ENCODE assay signal across 1 cellular context in genomic region chr17:64134216-64134970, GRCh38.
A peak's percentile ranks its signal among the peaks of the same experiment; 100 is the strongest.
TF ChIP-seq lines count a peak whose summit lies in the region.

No MANE protein-coding gene starts in this region.

TF ChIP-seq in HepG2, 621 proteins besides CTCF, POLR2A, EP300 and RAD21 (continued from another document and continues in another):
- no peak for TF ChIP-seq PATZ1 (CRISPR knock-in tag; IDR thresholded peaks at IDR 0.05)
- no peak for TF ChIP-seq ZNF766 (CRISPR knock-in tag; IDR thresholded peaks at IDR 0.05; ENCODE audit: borderline replicate concordance)
- no peak for TF ChIP-seq LRRFIP1 (CRISPR knock-in tag; conservative IDR thresholded peaks at IDR 0.05)
- TF ChIP-seq ISL2 (CRISPR knock-in tag; IDR thresholded peaks at IDR 0.05), result no peak; the same call in 1 of the 2 replicates
- no peak for TF ChIP-seq ZNF530 (CRISPR knock-in tag; IDR thresholded peaks at IDR 0.05; ENCODE audit: low read depth)
- no peak for TF ChIP-seq ZSCAN9 (CRISPR knock-in tag; IDR thresholded peaks at IDR 0.05; ENCODE audit: borderline replicate concordance)
- TF ChIP-seq ZNF747 (CRISPR knock-in tag; IDR thresholded peaks at IDR 0.05; ENCODE audit: borderline replicate concordance), result 0 out of 2 replicates have a peak, but pooled peaks have one; percentile 41
- peak; percentile 34; the same call in 1 of the 2 replicates for TF ChIP-seq ZFY (CRISPR knock-in tag; IDR thresholded peaks at IDR 0.05)
- no peak for TF ChIP-seq KLF16 (CRISPR knock-in tag; IDR thresholded peaks at IDR 0.05)
- 0 out of 2 replicates have a peak, but pooled peaks have one; percentile 9 for TF ChIP-seq HMG20B (CRISPR knock-in tag; conservative IDR thresholded peaks at IDR 0.05)
- no peak for TF ChIP-seq KMT2A (CRISPR knock-in tag; IDR thresholded peaks at IDR 0.05)
- no peak for TF ChIP-seq MXD4 (CRISPR knock-in tag; IDR thresholded peaks at IDR 0.05)
- TF ChIP-seq SMAD3 (CRISPR knock-in tag; IDR thresholded peaks at IDR 0.05), result 0 out of 2 replicates have a peak, but pooled peaks have one; percentile 14
- TF ChIP-seq CBFB (CRISPR knock-in tag; IDR thresholded peaks at IDR 0.05), result no peak
- TF ChIP-seq ZNF597 (CRISPR knock-in tag; IDR thresholded peaks at IDR 0.05), result no peak
- no peak for TF ChIP-seq SATB2 (CRISPR knock-in tag; IDR thresholded peaks at IDR 0.05)
- peak; percentile 79 for TF ChIP-seq FOXP1 (IDR thresholded peaks at IDR 0.05)
- peak; percentile 96 for TF ChIP-seq FOXP1 (CRISPR knock-in tag; IDR thresholded peaks at IDR 0.05)
- TF ChIP-seq NRL (CRISPR knock-in tag; IDR thresholded peaks at IDR 0.05; ENCODE audit: borderline replicate concordance), result no peak
- TF ChIP-seq RBM22 (optimal IDR thresholded peaks at IDR 0.05; ENCODE audit: low read length), result no peak
- TF ChIP-seq ZHX2 (IDR thresholded peaks at IDR 0.05; ENCODE audit: low read depth), result no peak
- no peak for TF ChIP-seq ZHX2 (CRISPR knock-in tag; IDR thresholded peaks at IDR 0.05; ENCODE audit: borderline replicate concordance)
- TF ChIP-seq TBL1XR1 (IDR thresholded peaks at IDR 0.05; ENCODE audit: borderline replicate concordance, low read length, partially characterized antibody), result no peak
- no peak for TF ChIP-seq ZNF138 (CRISPR knock-in tag; IDR thresholded peaks at IDR 0.05; ENCODE audit: low read depth)
- peak; percentile 85 for TF ChIP-seq SOX5 (CRISPR knock-in tag; IDR thresholded peaks at IDR 0.05; ENCODE audit: borderline replicate concordance)
- peak; percentile 52; the same call in 1 of the 2 replicates for TF ChIP-seq FOXA1 (IDR thresholded peaks at IDR 0.05)
- peak; percentile 83 for TF ChIP-seq FOXA1 (CRISPR knock-in tag; IDR thresholded peaks at IDR 0.05)
- TF ChIP-seq ONECUT2 (CRISPR knock-in tag; IDR thresholded peaks at IDR 0.05), result no peak
- no peak for TF ChIP-seq PCBP1 (IDR thresholded peaks at IDR 0.05; ENCODE audit: borderline replicate concordance, low read depth, low read length)
- TF ChIP-seq ATF2 (CRISPR knock-in tag; IDR thresholded peaks at IDR 0.05), result no peak
- no peak for TF ChIP-seq TFDP2 (CRISPR knock-in tag; IDR thresholded peaks at IDR 0.05)
- no peak for TF ChIP-seq ZNF224 (CRISPR knock-in tag; IDR thresholded peaks at IDR 0.05)
- TF ChIP-seq ZBTB2 (CRISPR knock-in tag; IDR thresholded peaks at IDR 0.05; ENCODE audit: low read depth), result no peak
- peak; percentile 58; the same call in 1 of the 2 replicates for TF ChIP-seq HDAC1 (CRISPR knock-in tag; IDR thresholded peaks at IDR 0.05)
- TF ChIP-seq MYNN (CRISPR knock-in tag; IDR thresholded peaks at IDR 0.05; ENCODE audit: low read depth), result no peak
- peak; percentile 71; the same call in 1 of the 2 replicates for TF ChIP-seq TBX2 (CRISPR knock-in tag; IDR thresholded peaks at IDR 0.05; ENCODE audit: borderline replicate concordance)
- TF ChIP-seq JARID2 (CRISPR knock-in tag; IDR thresholded peaks at IDR 0.05; ENCODE audit: insufficient replicate concordance), result no peak
- TF ChIP-seq KDM5B (CRISPR knock-in tag; IDR thresholded peaks at IDR 0.05; ENCODE audit: borderline replicate concordance), result no peak
- peak; percentile 56; the same call in 1 of the 2 replicates for TF ChIP-seq HOXA5 (CRISPR knock-in tag; IDR thresholded peaks at IDR 0.05)
- TF ChIP-seq DDIT3 (CRISPR knock-in tag; IDR thresholded peaks at IDR 0.05), result no peak
- no peak for TF ChIP-seq GABPB1 (CRISPR knock-in tag; IDR thresholded peaks at IDR 0.05)
- TF ChIP-seq CSRNP1 (CRISPR knock-in tag; IDR thresholded peaks at IDR 0.05), result no peak
